Comparison of ENCODE assay signal across 16 cellular contexts in genomic region chr10:11933837-11934236, GRCh38.
"Had no signal": no experiment of that assay in that cellular context is flagged by ENCODE, and none has a peak within 500 bp of the region (broad histone marks: within the 10 kb centered on the region; RNA-seq: fewer than 3 reads in every experiment).

No MANE protein-coding gene starts in this region.

- ATAC-seq: activated CD4-positive, CD25-positive, alpha-beta regulatory T cell treated with anti-CD3 and anti-CD28 coated beads, Interleukin-2, amount 50 U/mL, for 24 hours; activated CD8-positive, alpha-beta memory T cell treated with anti-CD3 and anti-CD28 coated beads, Interleukin-2, amount 10 ng/mL, durations not matched to agents 7 days and 5 days; activated naive CD8-positive, alpha-beta T cell treated with anti-CD3 and anti-CD28 coated beads, Interleukin-2, amount 50 U/mL, for 24 hours; pancreas had no signal

- DNase-seq: activated CD4-positive, alpha-beta T cell treated with anti-CD3 and anti-CD28 coated beads, Interleukin-2, amount 50 U/mL, for 48 hours; activated CD8-positive, alpha-beta memory T cell treated with anti-CD3 and anti-CD28 coated beads, Interleukin-2, amount 10 ng/mL, durations not matched to agents 7 days and 5 days; activated naive CD4-positive, alpha-beta T cell; activated naive CD8-positive, alpha-beta T cell treated with anti-CD3 and anti-CD28 coated beads, Interleukin-2, amount 50 U/mL, for 24 hours; caudate nucleus; glutamatergic neuron; immature natural killer cell; pancreas; stimulated activated CD4-positive, alpha-beta T cell treated with anti-CD3 and anti-CD28 coated beads, Interleukin-4, amount 100 ng/mL, for 1 hour; stomach; T-helper 2 cell had no signal

- H3K4me1 ChIP-seq: pancreas, vagina had no signal

- H3K27me3 Mint-ChIP-seq: activated CD8-positive, alpha-beta memory T cell treated with anti-CD3 and anti-CD28 coated beads, Interleukin-2, amount 10 ng/mL, durations not matched to agents 7 days and 5 days; activated naive CD8-positive, alpha-beta T cell treated with anti-CD3 and anti-CD28 coated beads, Interleukin-2, amount 50 U/mL, for 24 hours had no signal

- H3K27ac ChIP-seq: pancreas, stomach, thoracic aorta, vagina had no signal

- H3K9me3 ChIP-seq: pancreas, stomach, thoracic aorta, vagina had no signal

- H3K9me3 Mint-ChIP-seq: activated naive CD8-positive, alpha-beta T cell treated with anti-CD3 and anti-CD28 coated beads, Interleukin-2, amount 50 U/mL, for 24 hours; immature natural killer cell; nephron had no signal

- H3K27me3 ChIP-seq: pancreas, stomach, vagina had no signal

- H3K4me1 Mint-ChIP-seq: activated CD8-positive, alpha-beta memory T cell treated with anti-CD3 and anti-CD28 coated beads, Interleukin-2, amount 10 ng/mL, durations not matched to agents 7 days and 5 days; activated naive CD8-positive, alpha-beta T cell treated with anti-CD3 and anti-CD28 coated beads, Interleukin-2, amount 50 U/mL, for 24 hours; immature natural killer cell; nephron had no signal

- H3K27ac Mint-ChIP-seq: activated CD8-positive, alpha-beta memory T cell treated with anti-CD3 and anti-CD28 coated beads, Interleukin-2, amount 10 ng/mL, durations not matched to agents 7 days and 5 days; activated naive CD8-positive, alpha-beta T cell treated with anti-CD3 and anti-CD28 coated beads, Interleukin-2, amount 50 U/mL, for 24 hours had no signal

- H3K4me3 ChIP-seq: lung, pancreas, stomach, thoracic aorta, vagina had no signal

- H3K4me3 Mint-ChIP-seq: activated CD8-positive, alpha-beta memory T cell treated with anti-CD3 and anti-CD28 coated beads, Interleukin-2, amount 10 ng/mL, durations not matched to agents 7 days and 5 days; activated naive CD8-positive, alpha-beta T cell treated with anti-CD3 and anti-CD28 coated beads, Interleukin-2, amount 50 U/mL, for 24 hours; immature natural killer cell; nephron had no signal
